16 cellular contexts compared by ENCODE assay signal in genomic region chr2:190846746-190847145, GRCh38. TPM values are rescaled to one million over a fixed set of nuclear protein-coding genes. Genes with fewer than 3 reads are reported as not detected.
DNase-seq lines count a peak whose midpoint lies in the region; ATAC-seq and TF ChIP-seq lines count a peak whose summit lies in the region.
"Had no signal": no experiment of that assay in that cellular context is flagged by ENCODE, and none has a peak within 500 bp of the region (broad histone marks: within the 10 kb centered on the region; RNA-seq: fewer than 3 reads in every experiment).

No MANE protein-coding gene starts in this region.

- H3K36me3 ChIP-seq in upper lobe of right lung = no peaks in the 10 kb centered on the region

- no peak overlapping the region for H3K27ac ChIP-seq in upper lobe of right lung

- intact Hi-C loops in upper lobe of right lung (cut with DNase I) = no loop called here

- H3K4me3 ChIP-seq in upper lobe of right lung = no peak overlapping the region

- TF ChIP-seq CTCF in upper lobe of right lung (IDR thresholded peaks at IDR 0.05) = no peak

- no peaks in the 10 kb centered on the region for H3K27me3 Mint-ChIP-seq in natural killer cell treated with Interleukin-12 subunit alpha and Interleukin-12 subunit beta and Interleukin-15 and Interleukin-18, amount 100 ng/mL, for 72 hours
- H3K27me3 Mint-ChIP-seq: stimulated activated memory B cell treated with anti-CD40 and anti-IgM and Interleukin-4, amounts not matched to agents 10 μg/mL and 1 μg/mL and 100 μg/mL, for 72 hours had no signal

- H3K36me3 Mint-ChIP-seq in natural killer cell treated with Interleukin-12 subunit alpha and Interleukin-12 subunit beta and Interleukin-15 and Interleukin-18, amount 100 ng/mL, for 72 hours = no peaks in the 10 kb centered on the region

- no peak overlapping the region for H3K4me3 Mint-ChIP-seq in natural killer cell treated with Interleukin-12 subunit alpha and Interleukin-12 subunit beta and Interleukin-15 and Interleukin-18, amount 100 ng/mL, for 72 hours
- H3K4me3 Mint-ChIP-seq: stimulated activated memory B cell treated with anti-CD40 and anti-IgM and Interleukin-4, amounts not matched to agents 10 μg/mL and 1 μg/mL and 100 μg/mL, for 72 hours had no signal

- peaks cover 7 to 12% of the 10 kb centered on the region in 2 donors for H3K4me1 Mint-ChIP-seq in natural killer cell treated with Interleukin-12 subunit alpha and Interleukin-12 subunit beta and Interleukin-15 and Interleukin-18, amount 100 ng/mL, for 72 hours (ENCODE audit: low read depth in 2 of 2)

- H3K27me3 ChIP-seq in upper lobe of right lung = no peaks in the 10 kb centered on the region

- peaks cover 4% of the 10 kb centered on the region for H3K4me1 ChIP-seq in upper lobe of right lung

- no peak overlapping the region for H3K27ac Mint-ChIP-seq in natural killer cell treated with Interleukin-12 subunit alpha and Interleukin-12 subunit beta and Interleukin-15 and Interleukin-18, amount 100 ng/mL, for 72 hours
- H3K27ac Mint-ChIP-seq: stimulated activated memory B cell treated with anti-CD40 and anti-IgM and Interleukin-4, amounts not matched to agents 10 μg/mL and 1 μg/mL and 100 μg/mL, for 72 hours had no signal

- peak; percentile 80 for ATAC-seq in upper lobe of right lung
- no peak for ATAC-seq in natural killer cell treated with Interleukin-12 subunit alpha and Interleukin-12 subunit beta and Interleukin-15 and Interleukin-18, amount 100 ng/mL, for 72 hours
- ATAC-seq: stimulated activated memory B cell treated with anti-CD40 and anti-IgM and Interleukin-4, amounts not matched to agents 10 μg/mL and 1 μg/mL and 100 μg/mL, for 72 hours had no signal

- no peaks in the 10 kb centered on the region for H3K9me3 ChIP-seq in upper lobe of right lung

- H3K9me3 Mint-ChIP-seq in natural killer cell treated with Interleukin-12 subunit alpha and Interleukin-12 subunit beta and Interleukin-15 and Interleukin-18, amount 100 ng/mL, for 72 hours = no peaks in the 10 kb centered on the region
- H3K9me3 Mint-ChIP-seq: stimulated activated memory B cell treated with anti-CD40 and anti-IgM and Interleukin-4, amounts not matched to agents 10 μg/mL and 1 μg/mL and 100 μg/mL, for 72 hours had no signal

- DNase-seq in stimulated activated CD4-positive, alpha-beta T cell treated with anti-CD3 and anti-CD28 coated beads, Interleukin-1b, Interleukin-23, amount 100 ng/mL, for 48 hours = peak; percentile 45
- no peak for DNase-seq in stimulated activated CD4-positive, alpha-beta T cell treated with anti-CD3 and anti-CD28 coated beads, Interleukin-4, amount 100 ng/mL, for 1 hour
- peak; percentile 68 for DNase-seq in NCI-H446 treated with DMSO at 0.1 percent for 48 hours (lab: John Stamatoyannopoulos, UW)
- peak; percentile 97 for DNase-seq in glomerular visceral epithelial cell (ENCODE audit: extremely low spot score)
- DNase-seq in upper lobe of right lung = no peak
- no peak for DNase-seq in GM03348 (ENCODE audit: low spot score)
- DNase-seq in effector CD8-positive, alpha-beta T cell (lab: John Stamatoyannopoulos, UW) = no peak
- DNase-seq in natural killer cell treated with Interleukin-12 subunit alpha and Interleukin-12 subunit beta and Interleukin-15 and Interleukin-18, amount 100 ng/mL, for 72 hours (ENCODE audit: low spot score) = no peak
- DNase-seq: activated CD4-positive, CD25-positive, alpha-beta regulatory T cell treated with anti-CD3 and anti-CD28 coated beads, Interleukin-2, amount 50 U/mL, for 72 hours; activated T-cell treated with anti-CD3 and anti-CD28 coated beads, Interleukin-2, amount 50 U/mL, for 48 hours; KG1; NCI-H2029 treated with DMSO at 0.1 percent for 48 hours; OCI-M1; stimulated activated CD4-positive, alpha-beta T cell treated with anti-CD3 and anti-CD28 coated beads, Interleukin-2, amount 100 ng/mL, for 48 hours; T-helper 1 cell had no signal

RNA-seq across cellular contexts. Expression of gene GLS, which starts 33.9 kb away (rescaled TPM):
- 209 TPM for total RNA-seq in upper lobe of right lung
- total RNA-seq in natural killer cell treated with Interleukin-12 subunit alpha and Interleukin-12 subunit beta and Interleukin-15 and Interleukin-18, amount 100 ng/mL, for 72 hours = 100 to 1,000 TPM; 221 to 318 TPM

Comparison
In these comparisons a context has a peak if more than half of its experiments do, and no peak if none do; other contexts are left out.
1. DNase-seq: peak in stimulated activated CD4-positive, alpha-beta T cell treated with anti-CD3 and anti-CD28 coated beads, Interleukin-1b, Interleukin-23, amount 100 ng/mL, for 48 hours (single experiment), NCI-H446 treated with DMSO at 0.1 percent for 48 hours (single experiment) and glomerular visceral epithelial cell (single experiment); none in stimulated activated CD4-positive, alpha-beta T cell treated with anti-CD3 and anti-CD28 coated beads, Interleukin-4, amount 100 ng/mL, for 1 hour (single experiment), upper lobe of right lung (single experiment), GM03348 (single experiment), effector CD8-positive, alpha-beta T cell (single experiment) and natural killer cell treated with Interleukin-12 subunit alpha and Interleukin-12 subunit beta and Interleukin-15 and Interleukin-18, amount 100 ng/mL, for 72 hours (single experiment).